1 cellular context compared by ENCODE assay signal in genomic region chr11:121198491-121198890, GRCh38.
TF ChIP-seq lines count a peak whose summit lies in the region.

No MANE protein-coding gene starts in this region.

TF ChIP-seq in GM23338, 12 proteins besides CTCF, POLR2A, EP300 and RAD21 (continued from another document):
- TF ChIP-seq REST (IDR thresholded peaks at IDR 0.05; ENCODE audit: unreplicated experiment) (no peak), NANOG (IDR thresholded peaks at IDR 0.05; ENCODE audit: borderline replicate concordance) (no peak)
- TF ChIP-seq, protein P1, sequence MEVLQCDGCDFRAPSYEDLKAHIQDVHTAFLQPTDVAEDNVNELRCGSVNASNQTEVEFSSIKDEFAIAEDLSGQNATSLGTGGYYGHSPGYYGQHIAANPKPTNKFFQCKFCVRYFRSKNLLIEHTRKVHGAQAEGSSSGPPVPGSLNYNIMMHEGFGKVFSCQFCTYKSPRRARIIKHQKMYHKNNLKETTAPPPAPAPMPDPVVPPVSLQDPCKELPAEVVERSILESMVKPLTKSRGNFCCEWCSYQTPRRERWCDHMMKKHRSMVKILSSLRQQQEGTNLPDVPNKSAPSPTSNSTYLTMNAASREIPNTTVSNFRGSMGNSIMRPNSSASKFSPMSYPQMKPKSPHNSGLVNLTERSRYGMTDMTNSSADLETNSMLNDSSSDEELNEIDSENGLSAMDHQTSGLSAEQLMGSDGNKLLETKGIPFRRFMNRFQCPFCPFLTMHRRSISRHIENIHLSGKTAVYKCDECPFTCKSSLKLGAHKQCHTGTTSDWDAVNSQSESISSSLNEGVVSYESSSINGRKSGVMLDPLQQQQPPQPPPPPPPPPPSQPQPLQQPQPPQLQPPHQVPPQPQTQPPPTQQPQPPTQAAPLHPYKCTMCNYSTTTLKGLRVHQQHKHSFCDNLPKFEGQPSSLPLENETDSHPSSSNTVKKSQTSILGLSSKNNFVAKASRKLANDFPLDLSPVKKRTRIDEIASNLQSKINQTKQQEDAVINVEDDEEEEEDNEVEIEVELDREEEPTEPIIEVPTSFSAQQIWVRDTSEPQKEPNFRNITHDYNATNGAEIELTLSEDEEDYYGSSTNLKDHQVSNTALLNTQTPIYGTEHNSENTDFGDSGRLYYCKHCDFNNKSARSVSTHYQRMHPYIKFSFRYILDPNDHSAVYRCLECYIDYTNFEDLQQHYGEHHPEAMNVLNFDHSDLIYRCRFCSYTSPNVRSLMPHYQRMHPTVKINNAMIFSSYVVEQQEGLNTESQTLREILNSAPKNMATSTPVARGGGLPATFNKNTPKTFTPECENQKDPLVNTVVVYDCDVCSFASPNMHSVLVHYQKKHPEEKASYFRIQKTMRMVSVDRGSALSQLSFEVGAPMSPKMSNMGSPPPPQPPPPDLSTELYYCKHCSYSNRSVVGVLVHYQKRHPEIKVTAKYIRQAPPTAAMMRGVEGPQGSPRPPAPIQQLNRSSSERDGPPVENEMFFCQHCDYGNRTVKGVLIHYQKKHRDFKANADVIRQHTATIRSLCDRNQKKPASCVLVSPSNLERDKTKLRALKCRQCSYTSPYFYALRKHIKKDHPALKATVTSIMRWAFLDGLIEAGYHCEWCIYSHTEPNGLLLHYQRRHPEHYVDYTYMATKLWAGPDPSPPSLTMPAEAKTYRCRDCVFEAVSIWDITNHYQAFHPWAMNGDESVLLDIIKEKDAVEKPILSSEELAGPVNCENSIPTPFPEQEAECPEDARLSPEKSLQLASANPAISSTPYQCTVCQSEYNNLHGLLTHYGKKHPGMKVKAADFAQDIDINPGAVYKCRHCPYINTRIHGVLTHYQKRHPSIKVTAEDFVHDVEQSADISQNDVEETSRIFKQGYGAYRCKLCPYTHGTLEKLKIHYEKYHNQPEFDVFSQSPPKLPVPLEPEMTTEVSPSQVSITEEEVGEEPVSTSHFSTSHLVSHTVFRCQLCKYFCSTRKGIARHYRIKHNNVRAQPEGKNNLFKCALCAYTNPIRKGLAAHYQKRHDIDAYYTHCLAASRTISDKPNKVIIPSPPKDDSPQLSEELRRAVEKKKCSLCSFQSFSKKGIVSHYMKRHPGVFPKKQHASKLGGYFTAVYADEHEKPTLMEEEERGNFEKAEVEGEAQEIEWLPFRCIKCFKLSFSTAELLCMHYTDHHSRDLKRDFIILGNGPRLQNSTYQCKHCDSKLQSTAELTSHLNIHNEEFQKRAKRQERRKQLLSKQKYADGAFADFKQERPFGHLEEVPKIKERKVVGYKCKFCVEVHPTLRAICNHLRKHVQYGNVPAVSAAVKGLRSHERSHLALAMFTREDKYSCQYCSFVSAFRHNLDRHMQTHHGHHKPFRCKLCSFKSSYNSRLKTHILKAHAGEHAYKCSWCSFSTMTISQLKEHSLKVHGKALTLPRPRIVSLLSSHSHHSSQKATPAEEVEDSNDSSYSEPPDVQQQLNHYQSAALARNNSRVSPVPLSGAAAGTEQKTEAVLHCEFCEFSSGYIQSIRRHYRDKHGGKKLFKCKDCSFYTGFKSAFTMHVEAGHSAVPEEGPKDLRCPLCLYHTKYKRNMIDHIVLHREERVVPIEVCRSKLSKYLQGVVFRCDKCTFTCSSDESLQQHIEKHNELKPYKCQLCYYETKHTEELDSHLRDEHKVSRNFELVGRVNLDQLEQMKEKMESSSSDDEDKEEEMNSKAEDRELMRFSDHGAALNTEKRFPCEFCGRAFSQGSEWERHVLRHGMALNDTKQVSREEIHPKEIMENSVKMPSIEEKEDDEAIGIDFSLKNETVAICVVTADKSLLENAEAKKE (CRISPR knock-in tag; IDR thresholded peaks at IDR 0.05): no peak
TF ChIP-seq in GM23338: peak in this region for 0.
